In genomic region chr4:173176010-173176409, GRCh38 we compare ENCODE assay signal across 29 cellular contexts.
"Had no signal": no experiment of that assay in that cellular context is flagged by ENCODE, and none has a peak within 500 bp of the region (broad histone marks: within the 10 kb centered on the region; RNA-seq: fewer than 3 reads in every experiment).

No MANE protein-coding gene starts in this region.

- H3K36me3 ChIP-seq: colonic mucosa, esophagus muscularis mucosa, gastroesophageal sphincter, heart left ventricle, left lung, neutrophil, prostate gland, right atrium auricular region, sigmoid colon, thoracic aorta, tibial nerve, upper lobe of left lung had no signal

- H3K9ac ChIP-seq: parathyroid adenoma had no signal

- H3K27me3 Mint-ChIP-seq: dendritic cell treated with granulocyte-macrophage colony-stimulating factor and Interleukin-4, amounts not matched to agents 40 ng/mL and 50 ng/mL, for 4 days; naive B cell; natural killer cell treated with Interleukin-12 subunit alpha and Interleukin-12 subunit beta and Interleukin-15 and Interleukin-18, amount 100 ng/mL, for 72 hours; stimulated activated memory B cell treated with anti-CD40 and anti-IgM and Interleukin-4, amounts not matched to agents 10 μg/mL and 1 μg/mL and 100 μg/mL, for 72 hours; stimulated activated naive CD8-positive, alpha-beta T cell treated with anti-CD3 and anti-CD28 coated beads, Interleukin-15, Interleukin-2, amounts not matched to agents 100 ng/mL and 50 ng/mL, for 24 hours had no signal

- H3K4me1 ChIP-seq: parathyroid adenoma, prostate gland, right atrium auricular region had no signal

- H3K9me3 ChIP-seq: colonic mucosa, esophagus muscularis mucosa, gastroesophageal sphincter, heart left ventricle, left lung, mucosa of descending colon, neutrophil, prostate gland, right atrium auricular region, sigmoid colon, thoracic aorta, tibial nerve, upper lobe of left lung had no signal

- H2AFZ ChIP-seq: hepatocyte, parathyroid adenoma had no signal

- H3K27ac Mint-ChIP-seq: dendritic cell treated with granulocyte-macrophage colony-stimulating factor and Interleukin-4, amounts not matched to agents 40 ng/mL and 50 ng/mL, for 4 days; natural killer cell treated with Interleukin-12 subunit alpha and Interleukin-12 subunit beta and Interleukin-15 and Interleukin-18, amount 100 ng/mL, for 72 hours; stimulated activated memory B cell treated with anti-CD40 and anti-IgM and Interleukin-4, amounts not matched to agents 10 μg/mL and 1 μg/mL and 100 μg/mL, for 72 hours; stimulated activated naive CD8-positive, alpha-beta T cell treated with anti-CD3 and anti-CD28 coated beads, Interleukin-15, Interleukin-2, amounts not matched to agents 100 ng/mL and 50 ng/mL, for 24 hours had no signal

- H3K27me3 ChIP-seq: colonic mucosa, esophagus muscularis mucosa, foreskin keratinocyte, gastroesophageal sphincter, heart left ventricle, hepatocyte, left lung, neutrophil, right atrium auricular region, sigmoid colon, tibial nerve, upper lobe of left lung had no signal

- H3K9me3 Mint-ChIP-seq: dendritic cell treated with granulocyte-macrophage colony-stimulating factor and Interleukin-4, amounts not matched to agents 40 ng/mL and 50 ng/mL, for 4 days; naive B cell; natural killer cell treated with Interleukin-12 subunit alpha and Interleukin-12 subunit beta and Interleukin-15 and Interleukin-18, amount 100 ng/mL, for 72 hours; neural crest cell; stimulated activated memory B cell treated with anti-CD40 and anti-IgM and Interleukin-4, amounts not matched to agents 10 μg/mL and 1 μg/mL and 100 μg/mL, for 72 hours; stimulated activated naive CD8-positive, alpha-beta T cell treated with anti-CD3 and anti-CD28 coated beads, Interleukin-15, Interleukin-2, amounts not matched to agents 100 ng/mL and 50 ng/mL, for 24 hours had no signal

- FAIRE-seq: endothelial cell of umbilical vein, islet of Langerhans, urothelium cell line had no signal

- H3K4me3 ChIP-seq: colonic mucosa, esophagus muscularis mucosa, gastroesophageal sphincter, heart left ventricle, hepatocyte, left lung, mucosa of descending colon, prostate gland, right atrium auricular region, sigmoid colon, thoracic aorta, tibial nerve, upper lobe of left lung had no signal

- H3K4me3 Mint-ChIP-seq: dendritic cell treated with granulocyte-macrophage colony-stimulating factor and Interleukin-4, amounts not matched to agents 40 ng/mL and 50 ng/mL, for 4 days; natural killer cell treated with Interleukin-12 subunit alpha and Interleukin-12 subunit beta and Interleukin-15 and Interleukin-18, amount 100 ng/mL, for 72 hours; neural crest cell; stimulated activated memory B cell treated with anti-CD40 and anti-IgM and Interleukin-4, amounts not matched to agents 10 μg/mL and 1 μg/mL and 100 μg/mL, for 72 hours; stimulated activated naive CD8-positive, alpha-beta T cell treated with anti-CD3 and anti-CD28 coated beads, Interleukin-15, Interleukin-2, amounts not matched to agents 100 ng/mL and 50 ng/mL, for 24 hours had no signal

- H3K27ac ChIP-seq: colonic mucosa, esophagus muscularis mucosa, foreskin keratinocyte, gastroesophageal sphincter, heart left ventricle, hepatocyte, left lung, parathyroid adenoma, prostate gland, right atrium auricular region, sigmoid colon, thoracic aorta, tibial nerve, upper lobe of left lung had no signal

- H3K36me3 Mint-ChIP-seq: naive B cell; natural killer cell treated with Interleukin-12 subunit alpha and Interleukin-12 subunit beta and Interleukin-15 and Interleukin-18, amount 100 ng/mL, for 72 hours; stimulated activated memory B cell treated with anti-CD40 and anti-IgM and Interleukin-4, amounts not matched to agents 10 μg/mL and 1 μg/mL and 100 μg/mL, for 72 hours had no signal

- DNase-seq: colonic mucosa; effector memory CD4-positive, alpha-beta T cell; foreskin keratinocyte; heart left ventricle; left cardiac atrium; left lung; mesenchymal stem cell; mucosa of descending colon; naive B cell; sigmoid colon; stimulated activated CD4-positive, alpha-beta T cell treated with anti-CD3 and anti-CD28 coated beads, Interleukin-4, amount 100 ng/mL, for 4 hours; upper lobe of left lung had no signal

- ATAC-seq: foreskin keratinocyte; gastroesophageal sphincter; heart left ventricle; left cardiac atrium; left lung; mucosa of descending colon; natural killer cell treated with Interleukin-12 subunit alpha and Interleukin-12 subunit beta and Interleukin-15 and Interleukin-18, amount 100 ng/mL, for 72 hours; stimulated activated memory B cell treated with anti-CD40 and anti-IgM and Interleukin-4, amounts not matched to agents 10 μg/mL and 1 μg/mL and 100 μg/mL, for 72 hours had no signal

- H3K4me2 ChIP-seq: hepatocyte had no signal
